Comparison of ENCODE assay signal across 12 cellular contexts in genomic region chr5:109759304-109759703, GRCh38.
DNase-seq lines count a peak whose midpoint lies in the region; ATAC-seq and TF ChIP-seq lines count a peak whose summit lies in the region.
"Had no signal": no experiment of that assay in that cellular context is flagged by ENCODE, and none has a peak within 500 bp of the region (broad histone marks: within the 10 kb centered on the region; RNA-seq: fewer than 3 reads in every experiment).

No MANE protein-coding gene starts in this region.

- H3K27ac Mint-ChIP-seq in activated naive CD4-positive, alpha-beta T cell treated with anti-CD3 and anti-CD28 coated beads, Interleukin-2, amount 50 U/mL, for 72 hours = no peak overlapping the region

- peaks cover 0 to 15% of the 10 kb centered on the region in 2 donors for H3K9me3 Mint-ChIP-seq in activated naive CD4-positive, alpha-beta T cell treated with anti-CD3 and anti-CD28 coated beads, Interleukin-2, amount 50 U/mL, for 72 hours

- POLR2A ChIA-PET in HEK293T (lab: Yijun Ruan, JAX) = no interaction called here

- H3K4me3 ChIP-seq in cardiac fibroblast (replicated peaks in 1 of 2; ENCODE audit: low read depth in 2 of 2, low read length in 2 of 2) (peak overlapping the region in 1 of 2 donors; percentile 9), right lobe of liver (no peak overlapping the region)
- H3K4me3 ChIP-seq: GM12878, ovary had no signal

- DNase-seq in cardiac fibroblast (ENCODE audit: low read depth in 2 of 2) (peak; percentile 52 to 69), right lobe of liver (no peak), Ammon's horn (ENCODE audit: low spot score) (no peak), HEK293T (ENCODE audit: extremely low spot score) (no peak), NCI-H1417 (lab: John Stamatoyannopoulos, UW) (no peak)
- DNase-seq in activated naive CD4-positive, alpha-beta T cell treated with anti-CD3 and anti-CD28 coated beads, Interleukin-2, amount 50 U/mL, for 72 hours (ENCODE audit: low spot score in 2 of 2) = no peak
- DNase-seq: COR-L47, NCI-H748 treated with DMSO at 0.1 percent for 48 hours, ovary had no signal

- TF ChIP-seq CTCF in cardiac fibroblast (IDR thresholded peaks at IDR 0.05; ENCODE audit: low read depth, low read length) (no peak), right lobe of liver (IDR thresholded peaks at IDR 0.05) (no peak)

- CTCF ChIA-PET in HEK293T (lab: Yijun Ruan, JAX) = no interaction called here

- no peaks in the 10 kb centered on the region for H3K27me3 ChIP-seq in right lobe of liver
- H3K27me3 ChIP-seq: ovary had no signal

- no peaks in the 10 kb centered on the region for H3K9me3 ChIP-seq in right lobe of liver
- H3K9me3 ChIP-seq: ovary had no signal

- peak overlapping the region in 2 of 3 donors; percentile 23 to 38 for H3K27ac ChIP-seq in right lobe of liver
- H3K27ac ChIP-seq: ovary had no signal

- ATAC-seq in GM18870 (IDR thresholded peaks at IDR 0.05; ENCODE audit: unreplicated experiment) (peak; percentile 54), HG03342 (IDR thresholded peaks at IDR 0.05; ENCODE audit: unreplicated experiment) (peak; percentile 68), right lobe of liver (peak; percentile 23 to 75 (median 40))
- ATAC-seq in activated naive CD4-positive, alpha-beta T cell treated with anti-CD3 and anti-CD28 coated beads, Interleukin-2, amount 50 U/mL, for 72 hours = no peak
- ATAC-seq: GM12878 had no signal

- intact Hi-C loops in right lobe of liver (cut with DNase I) = no loop called here

- peaks cover 31 to 34% of the 10 kb centered on the region in 2 donors for H3K36me3 Mint-ChIP-seq in activated naive CD4-positive, alpha-beta T cell treated with anti-CD3 and anti-CD28 coated beads, Interleukin-2, amount 50 U/mL, for 72 hours

- peaks cover 0 to 6% (median 0%) of the 10 kb centered on the region in 4 donors for H3K36me3 ChIP-seq in right lobe of liver
- H3K36me3 ChIP-seq: ovary had no signal

- TF ChIP-seq POLR2A in right lobe of liver (IDR thresholded peaks at IDR 0.05) = no peak

- H3K4me1 ChIP-seq in right lobe of liver = peaks cover 0 to 7% (median under 1%) of the 10 kb centered on the region in 4 donors

TF ChIP-seq in HEK293T, 16 proteins besides CTCF, POLR2A, EP300 and RAD21:
- TF ChIP-seq BHLHE40 (IDR thresholded peaks at IDR 0.05; ENCODE audit: borderline replicate concordance) (no peak), FOXM1 (IDR thresholded peaks at IDR 0.05; ENCODE audit: borderline replicate concordance) (no peak)
- TF ChIP-seq, protein P1, sequence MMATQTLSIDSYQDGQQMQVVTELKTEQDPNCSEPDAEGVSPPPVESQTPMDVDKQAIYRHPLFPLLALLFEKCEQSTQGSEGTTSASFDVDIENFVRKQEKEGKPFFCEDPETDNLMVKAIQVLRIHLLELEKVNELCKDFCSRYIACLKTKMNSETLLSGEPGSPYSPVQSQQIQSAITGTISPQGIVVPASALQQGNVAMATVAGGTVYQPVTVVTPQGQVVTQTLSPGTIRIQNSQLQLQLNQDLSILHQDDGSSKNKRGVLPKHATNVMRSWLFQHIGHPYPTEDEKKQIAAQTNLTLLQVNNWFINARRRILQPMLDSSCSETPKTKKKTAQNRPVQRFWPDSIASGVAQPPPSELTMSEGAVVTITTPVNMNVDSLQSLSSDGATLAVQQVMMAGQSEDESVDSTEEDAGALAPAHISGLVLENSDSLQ (IDR thresholded peaks at IDR 0.05) = no peak

Comparison
In these comparisons a context has a peak if more than half of its experiments do, and no peak if none do; other contexts are left out.
1. ATAC-seq: peak in GM18870 (single experiment), HG03342 (single experiment) and right lobe of liver (4 of 4); none in activated naive CD4-positive, alpha-beta T cell treated with anti-CD3 and anti-CD28 coated beads, Interleukin-2, amount 50 U/mL, for 72 hours (0 of 2).
2. DNase-seq: peak in cardiac fibroblast (2 of 2); none in right lobe of liver (0 of 3), Ammon's horn (single experiment), HEK293T (single experiment), NCI-H1417 (0 of 3) and activated naive CD4-positive, alpha-beta T cell treated with anti-CD3 and anti-CD28 coated beads, Interleukin-2, amount 50 U/mL, for 72 hours (0 of 2).